8 cellular contexts compared by ENCODE assay signal in genomic region chr21:42171091-42172053, GRCh38.
DNase-seq lines count a peak whose midpoint lies in the region; ATAC-seq and TF ChIP-seq lines count a peak whose summit lies in the region.
"Had no signal": no experiment of that assay in that cellular context is flagged by ENCODE, and none has a peak within 500 bp of the region (broad histone marks: within the 10 kb centered on the region; RNA-seq: fewer than 3 reads in every experiment).

No MANE protein-coding gene starts in this region.

- H3K27ac ChIP-seq in angular gyrus (ENCODE audit: low read depth, low read length): peak overlapping the region; percentile 69

- peak; percentile 84 for DNase-seq in inferior parietal cortex (ENCODE audit: extremely low spot score)
- DNase-seq in superior temporal gyrus (ENCODE audit: extremely low spot score): peak; percentile 96
- no peak for DNase-seq in activated effector memory CD4-positive, alpha-beta T cell treated with anti-CD3 and anti-CD28 coated beads, Interleukin-2, amount 50 U/mL, for 16 hours
- DNase-seq: stimulated activated CD4-positive, alpha-beta T cell treated with anti-CD3 and anti-CD28 coated beads, Interleukin-4, amount 100 ng/mL, for 1 hour had no signal

- ATAC-seq in GM21367 (IDR thresholded peaks at IDR 0.05; ENCODE audit: unreplicated experiment): no peak
- ATAC-seq in HG03571 (IDR thresholded peaks at IDR 0.05; ENCODE audit: unreplicated experiment): no peak

- TF ChIP-seq RAD21 in Ishikawa (IDR thresholded peaks at IDR 0.05; ENCODE audit: low read depth): no peak

- no peak for TF ChIP-seq EP300 in Ishikawa (IDR thresholded peaks at IDR 0.05; ENCODE audit: borderline replicate concordance)

TF ChIP-seq in Ishikawa, 13 proteins besides CTCF, POLR2A, EP300 and RAD21:
- TF ChIP-seq EGR1 (IDR thresholded peaks at IDR 0.05) (no peak), NFIC (IDR thresholded peaks at IDR 0.05) (peak; percentile 63), TCF12 (IDR thresholded peaks at IDR 0.05; ENCODE audit: low read depth) (no peak)
